ENCODE assay signal across 11 cellular contexts in genomic region chr2:47336259-47337238, GRCh38. TPM values are rescaled to one million over a fixed set of nuclear protein-coding genes. Genes with fewer than 3 reads are reported as not detected.
DNase-seq lines count a peak whose midpoint lies in the region; ATAC-seq, FAIRE-seq and TF ChIP-seq lines count a peak whose summit lies in the region.
"Had no signal": no experiment of that assay in that cellular context is flagged by ENCODE, and none has a peak within 500 bp of the region (broad histone marks: within the 10 kb centered on the region; RNA-seq: fewer than 3 reads in every experiment).

No MANE protein-coding gene starts in this region.

- H3K4me3 Mint-ChIP-seq in nephron (no peak overlapping the region), Calu3 (ENCODE audit: low read depth, unreplicated experiment) (no peak overlapping the region)

- ATAC-seq in GM18498 (IDR thresholded peaks at IDR 0.05; ENCODE audit: unreplicated experiment) = no peak
- ATAC-seq: naive thymus-derived CD8-positive, alpha-beta T cell; PC-3 had no signal

- no peak for TF ChIP-seq CTCF in adrenal gland (IDR thresholded peaks at IDR 0.05)
- TF ChIP-seq CTCF in nephron (IDR thresholded peaks at IDR 0.05; ENCODE audit: unreplicated experiment in 3 of 3) = no peak
- TF ChIP-seq CTCF in Calu3 (IDR thresholded peaks at IDR 0.05; ENCODE audit: unreplicated experiment) = no peak

- no TSS peak for BruUV-seq in Calu3 (replicated peaks; lab: Mats Ljungman, UMichigan)

- H3K9me3 Mint-ChIP-seq in nephron = no peaks in the 10 kb centered on the region
- H3K9me3 Mint-ChIP-seq in Calu3 (ENCODE audit: low read depth, unreplicated experiment) = no peaks in the 10 kb centered on the region
- H3K9me3 Mint-ChIP-seq: naive thymus-derived CD8-positive, alpha-beta T cell had no signal

- H3K4me3 ChIP-seq in HUES64 (ENCODE audit: low read length) = no peak overlapping the region
- no peak overlapping the region for H3K4me3 ChIP-seq in adrenal gland

- peak overlapping the region; percentile 5 to 44 (median 17) for H3K27ac Mint-ChIP-seq in nephron
- no peak overlapping the region for H3K27ac Mint-ChIP-seq in Calu3 (ENCODE audit: unreplicated experiment)

- intact Hi-C loops in adrenal gland (cut with DNase I) = loop anchor here (2.0 to 10.0 kb wide), 2 partner anchors 48 to 428 kb away; no protein-coding TSS in a partner anchor
- intact Hi-C loops in Calu3 (cut with micrococcal nuclease; ENCODE audit: unreplicated experiment) = loop anchor here (5.0 to 10.0 kb wide), 2 partner anchors 431 to 768 kb away; no protein-coding TSS in a partner anchor

- H3K9me3 ChIP-seq in HUES64 (ENCODE audit: insufficient read depth, low read depth, low read length) (no peaks in the 10 kb centered on the region), adrenal gland (replicated peaks in 1 of 3) (no peaks in the 10 kb centered on the region)

- TF ChIP-seq POLR2A in adrenal gland (IDR thresholded peaks at IDR 0.05) = no peak

- H3K27me3 Mint-ChIP-seq in nephron (ENCODE audit: low read depth) = no peaks in the 10 kb centered on the region
- no peaks in the 10 kb centered on the region for H3K27me3 Mint-ChIP-seq in Calu3 (ENCODE audit: unreplicated experiment)

- H3K9ac ChIP-seq in HUES64 (ENCODE audit: low read depth, low read length) = no peak overlapping the region

- H3K4me1 Mint-ChIP-seq in nephron (peaks cover 13% of the 10 kb centered on the region), Calu3 (ENCODE audit: low read depth, unreplicated experiment) (peaks cover 33% of the 10 kb centered on the region)

- peaks cover 5% of the 10 kb centered on the region; the same call in 1 of the 2 replicates for H3K36me3 ChIP-seq in HUES64 (ENCODE audit: insufficient read depth, low read length)
- H3K36me3 ChIP-seq in adrenal gland (replicated peaks in 1 of 2) = no peaks in the 10 kb centered on the region

- FAIRE-seq in GM18507 (lab: Jason Lieb, UNC) = peak; percentile 47

- DNase-seq in GM18507 (ENCODE audit: extremely low spot score, insufficient read length, low read depth) = no peak
- peak in 6 of 7 donors; percentile 57 to 71 (median 65) for DNase-seq in adrenal gland
- no peak for DNase-seq in Calu3
- no peak for DNase-seq in NCI-H1092 (lab: John Stamatoyannopoulos, UW)
- no peak for DNase-seq in mesenteric fat pad (ENCODE audit: low spot score)
- DNase-seq: activated T-cell treated with anti-CD3 and anti-CD28 coated beads, Interleukin-2, amount 50 U/mL, for 48 hours; PC-3 had no signal

- H3K4me1 ChIP-seq in HUES64 (ENCODE audit: insufficient read depth, low read length) (peaks cover 28% of the 10 kb centered on the region), adrenal gland (replicated peaks in 1 of 2) (peaks cover 0 to 13% of the 10 kb centered on the region in 2 donors)

- WGBS in HUES64 = 86% methylated on average over 4 of the region's 4 CpGs
- WGBS in adrenal gland, 4 donors = 63 to 74% (median 71%) methylated on average over 4 of the region's 4 CpGs

- no peaks in the 10 kb centered on the region for H3K27me3 ChIP-seq in HUES64 (ENCODE audit: insufficient read depth, low read length)
- no peaks in the 10 kb centered on the region for H3K27me3 ChIP-seq in adrenal gland

- CTCF ChIA-PET in Calu3 (lab: Charles Lee) = interaction anchor here (0.6 to 2.6 kb wide), 4 partner anchors 15 to 693 kb away, joined by 3 to 80 read pairs (median 12); no protein-coding TSS in a partner anchor

- H3K36me3 Mint-ChIP-seq in nephron (ENCODE audit: low read depth) (peaks cover 21% of the 10 kb centered on the region), Calu3 (ENCODE audit: insufficient read depth, unreplicated experiment) (peaks cover 20% of the 10 kb centered on the region)
- H3K36me3 Mint-ChIP-seq: naive thymus-derived CD8-positive, alpha-beta T cell had no signal

- H3K27ac ChIP-seq in HUES64 (ENCODE audit: low read depth, low read length) (peak overlapping the region; percentile 50), adrenal gland (peak overlapping the region in 2 of 5 donors; percentile 59 to 74)

RNA-seq across cellular contexts. Expression of gene EPCAM, which starts 32.6 kb away (rescaled TPM):
- 189 TPM for polyA plus RNA-seq in HUES64 (2013, experiment 1 of 2)
- 170 TPM for polyA plus RNA-seq in HUES64 (2013, experiment 2 of 2)
- total RNA-seq in adrenal gland (10 to 100 TPM in 6 of 8 donors, 1 to 10 TPM in 2; 5.8 to 18.4 (median 12.1) TPM), Calu3 (2022) (455 and 465 TPM in 2 replicates), mesenteric fat pad (1.4 TPM)
- polyA plus RNA-seq in adrenal gland = 10 to 100 TPM; 13.6 to 36.7 (median 16.4) TPM
- total RNA-seq: naive thymus-derived CD8-positive, alpha-beta T cell had no signal
- polyA plus RNA-seq: naive thymus-derived CD8-positive, alpha-beta T cell had no signal

Comparison
In these comparisons a context has a peak if more than half of its experiments do, and no peak if none do; other contexts are left out.
1. DNase-seq: peak in adrenal gland (6 of 7); none in GM18507 (single experiment), Calu3 (single experiment), NCI-H1092 (single experiment) and mesenteric fat pad (single experiment).
2. RNA of gene EPCAM, which starts 32.6 kb away (total RNA-seq): 455 to 465 TPM in Calu3; 5.8 to 18.4 TPM in adrenal gland and 1.4 TPM in mesenteric fat pad (single experiment); every median in the first group is over 10 times any median in the second.